ENCODE assay signal across 8 cellular contexts in the genomic region with DNA sequence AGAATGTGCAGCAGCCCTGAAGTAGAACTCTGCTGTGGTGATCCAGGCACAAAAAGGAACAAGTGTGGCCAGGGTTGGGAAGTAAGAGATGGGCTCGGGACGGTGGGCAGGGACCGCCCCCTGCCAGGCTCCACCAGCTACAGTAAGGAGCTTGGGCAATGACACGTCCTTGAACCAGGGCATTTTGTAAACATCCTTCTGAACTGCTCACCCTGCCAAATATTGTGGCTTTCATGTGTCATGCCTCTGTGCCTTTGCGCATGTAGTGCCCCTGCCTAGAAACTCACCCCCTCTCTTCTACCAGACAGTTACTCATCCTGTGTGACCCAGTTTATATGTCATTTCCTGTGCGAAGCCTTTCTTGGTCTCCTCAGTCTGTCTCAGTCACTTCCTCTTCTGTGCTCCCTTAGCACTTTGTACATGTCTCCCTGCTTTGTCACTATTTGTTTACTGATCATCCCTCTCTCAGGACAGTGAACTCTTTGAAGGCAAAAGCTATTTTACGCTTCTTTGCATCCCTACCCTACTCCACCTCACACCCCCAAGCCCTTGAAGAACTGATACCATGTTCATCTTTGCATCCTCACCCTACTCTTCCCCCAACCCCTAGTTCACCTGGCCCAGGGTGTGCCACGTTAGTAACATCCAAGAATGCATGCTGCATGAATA.
DNase-seq lines count a peak whose midpoint lies in the region; ATAC-seq and TF ChIP-seq lines count a peak whose summit lies in the region.

No MANE protein-coding gene starts in this region.

- intact Hi-C loops in naive thymus-derived CD4-positive, alpha-beta T cell (cut with micrococcal nuclease), result loop anchor here (1.0 to 5.0 kb wide), 14 partner anchors 9 to 1083 kb away; a partner anchor contains a TSS
- intact Hi-C loops in stomach (cut with DNase I; ENCODE audit: low total_unique reads), result no loop called here

- H3K4me2 ChIP-seq in BLaER1 treated with 17β-estradiol and CSF1 and Interleukin-3, amounts not matched to agents 10 nM and 100 nM, result peak overlapping the region; percentile 69 to 87 (median 79)

- H3K4me1 ChIP-seq in BLaER1 treated with 17β-estradiol and CSF1 and Interleukin-3, amounts not matched to agents 10 nM and 100 nM, result peaks cover 34 to 52% (median 46%) of the 10 kb centered on the region in 10 experiments
- peaks cover 27 to 30% of the 10 kb centered on the region in 2 donors for H3K4me1 ChIP-seq in naive thymus-derived CD4-positive, alpha-beta T cell (ENCODE audit: control insufficient read depth in 2 of 2, insufficient read depth in 2 of 2, low read length in 2 of 2)
- H3K4me1 ChIP-seq in stomach, result no peaks in the 10 kb centered on the region

- H3K27me3 Mint-ChIP-seq in naive thymus-derived CD4-positive, alpha-beta T cell, result no peaks in the 10 kb centered on the region

- peaks cover 7 to 28% (median 16%) of the 10 kb centered on the region in 11 experiments for H3K9me3 ChIP-seq in BLaER1 treated with 17β-estradiol and CSF1 and Interleukin-3, amounts not matched to agents 10 nM and 100 nM (replicated peaks in 1 of 11)
- no peaks in the 10 kb centered on the region for H3K9me3 ChIP-seq in naive thymus-derived CD4-positive, alpha-beta T cell (ENCODE audit: control insufficient read depth in 2 of 3, low read length in 3 of 3)
- no peaks in the 10 kb centered on the region for H3K9me3 ChIP-seq in stomach

- H4K20me1 ChIP-seq in BLaER1 treated with 17β-estradiol and CSF1 and Interleukin-3, amounts not matched to agents 10 nM and 100 nM, result no peaks in the 10 kb centered on the region

- H3K27ac ChIP-seq in BLaER1 treated with 17β-estradiol and CSF1 and Interleukin-3, amounts not matched to agents 10 nM and 100 nM, result peak overlapping the region; percentile 75 to 96 (median 90)
- H3K27ac ChIP-seq in naive thymus-derived CD4-positive, alpha-beta T cell (ENCODE audit: low read depth, low read length), result peak overlapping the region; percentile 86
- peak overlapping the region; percentile 42 to 69 (median 64) for H3K27ac ChIP-seq in stomach

- peak overlapping the region in 6 of 10 experiments; percentile 8 to 34 (median 18); a peak in 7 of 20 replicates for H3K4me3 ChIP-seq in BLaER1 treated with 17β-estradiol and CSF1 and Interleukin-3, amounts not matched to agents 10 nM and 100 nM
- peak overlapping the region; percentile 16 for H3K4me3 ChIP-seq in naive thymus-derived CD4-positive, alpha-beta T cell (ENCODE audit: low read length)
- no peak overlapping the region for H3K4me3 ChIP-seq in stomach

- peaks cover 0 to 25% (median 2%) of the 10 kb centered on the region in 11 donors for H3K9me3 Mint-ChIP-seq in naive thymus-derived CD4-positive, alpha-beta T cell

- H3K9ac ChIP-seq in BLaER1 treated with 17β-estradiol and CSF1 and Interleukin-3, amounts not matched to agents 10 nM and 100 nM, result peak overlapping the region; percentile 58 to 81 (median 74)

- 63 to 77% (median 70%) methylated on average over 8 of the region's 8 CpGs for WGBS in stomach, 5 donors

- no peak for TF ChIP-seq EP300 in stomach (IDR thresholded peaks at IDR 0.05)

- peaks cover 0 to 5% (median 0%) of the 10 kb centered on the region in 11 experiments; a peak in 1 of 22 replicates for H3K36me3 ChIP-seq in BLaER1 treated with 17β-estradiol and CSF1 and Interleukin-3, amounts not matched to agents 10 nM and 100 nM
- H3K36me3 ChIP-seq in naive thymus-derived CD4-positive, alpha-beta T cell (ENCODE audit: control insufficient read depth in 2 of 3, insufficient read depth in 3 of 3, low read length in 3 of 3), result no peaks in the 10 kb centered on the region
- H3K36me3 ChIP-seq in stomach, result no peaks in the 10 kb centered on the region

- no peak for TF ChIP-seq POLR2A in stomach (IDR thresholded peaks at IDR 0.05)

- H3K4me1 Mint-ChIP-seq in naive thymus-derived CD4-positive, alpha-beta T cell, result peaks cover 23 to 74% (median 44%) of the 10 kb centered on the region in 7 donors

- peak overlapping the region; percentile 90 to 100 (median 98) for H3K27ac Mint-ChIP-seq in naive thymus-derived CD4-positive, alpha-beta T cell

- CTCF ChIA-PET in naive thymus-derived CD4-positive, alpha-beta T cell (lab: Charles Lee), result interaction anchor here (1.2 kb wide), 1 partner anchor 23 kb away, joined by 6 read pairs; no protein-coding TSS in a partner anchor

- ATAC-seq in GM21381 (IDR thresholded peaks at IDR 0.05; ENCODE audit: unreplicated experiment), result peak; percentile 100
- peak; percentile 95 for ATAC-seq in naive thymus-derived CD4-positive, alpha-beta T cell

- POLR2A ChIA-PET in naive thymus-derived CD4-positive, alpha-beta T cell (lab: Charles Lee), result interaction anchor here (0.7 to 6.0 kb wide), 11 partner anchors 10 to 456 kb away, joined by 3 to 53 read pairs (median 5); a partner anchor contains a TSS

- H3K36me3 Mint-ChIP-seq in naive thymus-derived CD4-positive, alpha-beta T cell, result peaks cover 0 to 49% (median 4%) of the 10 kb centered on the region in 5 donors

- no peaks in the 10 kb centered on the region for H3K27me3 ChIP-seq in BLaER1 treated with 17β-estradiol and CSF1 and Interleukin-3, amounts not matched to agents 10 nM and 100 nM
- H3K27me3 ChIP-seq in naive thymus-derived CD4-positive, alpha-beta T cell (ENCODE audit: control insufficient read depth in 2 of 2, insufficient read depth in 2 of 2, low read length in 2 of 2), result no peaks in the 10 kb centered on the region
- no peaks in the 10 kb centered on the region for H3K27me3 ChIP-seq in stomach

- TF ChIP-seq CTCF in stomach (IDR thresholded peaks at IDR 0.05), result no peak

- DNase-seq in HS-5 (ENCODE audit: low read depth) (peak; percentile 87), stomach (peak; percentile 29), NCI-H146 treated with DMSO at 0.1 percent for 48 hours (lab: John Stamatoyannopoulos, UW; ENCODE audit: unreplicated experiment) (no peak)
- DNase-seq in activated CD4-positive, CD25-positive, alpha-beta regulatory T cell treated with anti-CD3 and anti-CD28 coated beads, Interleukin-2, amount 50 U/mL, for 16 hours (ENCODE audit: low read depth, low spot score), result peak; percentile 64
- DNase-seq in central memory CD4-positive, alpha-beta T cell, result peak; percentile 96
- peak; percentile 51 to 97 (median 92) for DNase-seq in naive thymus-derived CD4-positive, alpha-beta T cell

- peak overlapping the region; percentile 22 to 83 (median 72) for H3K4me3 Mint-ChIP-seq in naive thymus-derived CD4-positive, alpha-beta T cell

Comparison
In these comparisons a context has a peak if more than half of its experiments do, and no peak if none do; other contexts are left out.
1. H3K4me3 ChIP-seq: peak in BLaER1 treated with 17β-estradiol and CSF1 and Interleukin-3, amounts not matched to agents 10 nM and 100 nM (6 of 10) and naive thymus-derived CD4-positive, alpha-beta T cell (single experiment); none in stomach (0 of 4).
2. Peak in every context shown above with its lines, with median percentiles within 50 percentile points of each other: H3K27ac ChIP-seq.